In genomic region chr9:128322342-128323191, GRCh38 we compare ENCODE assay signal across 1 cellular context.
TF ChIP-seq lines count a peak whose summit lies in the region.

Gene COQ4 (plus strand): TSS chr9:128322839. CDS start chr9:128322859, 20 bp downstream.
Gene TRUB2 (minus strand): TSS chr9:128322447. CDS start chr9:128322408, 39 bp downstream.

TF ChIP-seq in HepG2, 621 proteins besides CTCF, POLR2A, EP300 and RAD21 (continued from another document and continues in another):
- TF ChIP-seq ZNF431 (CRISPR knock-in tag; IDR thresholded peaks at IDR 0.05; ENCODE audit: borderline replicate concordance, low read depth) (no peak), CREM (IDR thresholded peaks at IDR 0.05) (peak; percentile 89), CREM (CRISPR knock-in tag; IDR thresholded peaks at IDR 0.05) (no peak), ZNF547 (CRISPR knock-in tag; IDR thresholded peaks at IDR 0.05) (peak; percentile 69; the same call in 1 of the 2 replicates), ZNF552 (CRISPR knock-in tag; IDR thresholded peaks at IDR 0.05; ENCODE audit: borderline replicate concordance) (no peak), GFI1 (CRISPR knock-in tag; IDR thresholded peaks at IDR 0.05; ENCODE audit: borderline replicate concordance) (peak; percentile 70; the same call in 1 of the 2 replicates), FOXM1 (CRISPR knock-in tag; IDR thresholded peaks at IDR 0.05) (no peak), ZNF292 (CRISPR knock-in tag; IDR thresholded peaks at IDR 0.05; ENCODE audit: borderline replicate concordance, low read depth) (no peak), ZNF138 (CRISPR knock-in tag; IDR thresholded peaks at IDR 0.05; ENCODE audit: low read depth) (peak; percentile 85; the same call in 1 of the 2 replicates), MNT (IDR thresholded peaks at IDR 0.05) (peak; percentile 56), ZFYVE20 (CRISPR knock-in tag; IDR thresholded peaks at IDR 0.05; ENCODE audit: borderline replicate concordance, low read depth) (no peak), GMEB2 (CRISPR knock-in tag; IDR thresholded peaks at IDR 0.05; ENCODE audit: low read depth) (peak; percentile 61), HNF4G (IDR thresholded peaks at IDR 0.05; ENCODE audit: borderline replicate concordance, low read depth, low read length) (peak; percentile 38; the same call in 1 of the 2 replicates), HNF4G (CRISPR knock-in tag; IDR thresholded peaks at IDR 0.05; ENCODE audit: borderline replicate concordance, low read depth) (peak; percentile 11; the same call in 1 of the 2 replicates), ZSCAN21 (CRISPR knock-in tag; IDR thresholded peaks at IDR 0.05; ENCODE audit: borderline replicate concordance) (peak; percentile 87), HNRNPK (IDR thresholded peaks at IDR 0.05; ENCODE audit: low read depth, low read length, poor library complexity, severe bottlenecking) (peak; percentile 37), SALL1 (CRISPR knock-in tag; IDR thresholded peaks at IDR 0.05) (peak; percentile 88), HHEX (CRISPR knock-in tag; IDR thresholded peaks at IDR 0.05) (no peak), ZBTB4 (CRISPR knock-in tag; IDR thresholded peaks at IDR 0.05; ENCODE audit: borderline replicate concordance) (no peak; the same call in 1 of the 2 replicates), GLMP (CRISPR knock-in tag; IDR thresholded peaks at IDR 0.05; ENCODE audit: borderline replicate concordance) (no peak), NFE2L1 (CRISPR knock-in tag; IDR thresholded peaks at IDR 0.05; ENCODE audit: borderline replicate concordance) (0 out of 2 replicates have a peak, but pooled peaks have one; percentile 49), ZFP1 (CRISPR knock-in tag; IDR thresholded peaks at IDR 0.05) (peak; percentile 65), ZNF850 (CRISPR knock-in tag; conservative IDR thresholded peaks at IDR 0.05) (peak; percentile 82; the same call in 1 of the 2 replicates), ASH2L (IDR thresholded peaks at IDR 0.05; ENCODE audit: insufficient read length, low read depth, low read length) (peak; percentile 97), THAP11 (CRISPR knock-in tag; IDR thresholded peaks at IDR 0.05) (peak; percentile 96), ZNF232 (CRISPR knock-in tag; IDR thresholded peaks at IDR 0.05; ENCODE audit: borderline replicate concordance) (peak; percentile 77; the same call in 1 of the 2 replicates), SRF (IDR thresholded peaks at IDR 0.05; ENCODE audit: low read depth, low read length) (peak; percentile 72; the same call in 1 of the 2 replicates), ZNF17 (CRISPR knock-in tag; IDR thresholded peaks at IDR 0.05) (no peak), TFDP2 (CRISPR knock-in tag; IDR thresholded peaks at IDR 0.05) (peak; percentile 65), GATAD2A (CRISPR knock-in tag; IDR thresholded peaks at IDR 0.05) (peak; percentile 37; the same call in 1 of the 2 replicates), ZNF572 (CRISPR knock-in tag; IDR thresholded peaks at IDR 0.05) (peak; percentile 43; the same call in 1 of the 2 replicates), ZNF792 (CRISPR knock-in tag; IDR thresholded peaks at IDR 0.05) (peak; percentile 28; the same call in 1 of the 2 replicates), ARID3A (IDR thresholded peaks at IDR 0.05; ENCODE audit: low read depth, low read length) (peak; percentile 52; the same call in 1 of the 2 replicates), HDAC2 (CRISPR knock-in tag; IDR thresholded peaks at IDR 0.05) (peak; percentile 85), ELF3 (CRISPR knock-in tag; IDR thresholded peaks at IDR 0.05) (peak; percentile 79), NPAS2 (CRISPR knock-in tag; IDR thresholded peaks at IDR 0.05; ENCODE audit: borderline replicate concordance) (no peak), HIC2 (CRISPR knock-in tag; IDR thresholded peaks at IDR 0.05; ENCODE audit: low read depth) (0 out of 2 replicates have a peak, but pooled peaks have one; percentile 52), NR2F2 (IDR thresholded peaks at IDR 0.05; ENCODE audit: borderline replicate concordance, low read depth) (peak; percentile 41; the same call in 1 of the 2 replicates), ZNF503 (CRISPR knock-in tag; IDR thresholded peaks at IDR 0.05) (peak; percentile 88), HNF1A (IDR thresholded peaks at IDR 0.05; ENCODE audit: low read depth) (0 out of 2 replicates have a peak, but pooled peaks have one; percentile 42), HNF1A (CRISPR knock-in tag; IDR thresholded peaks at IDR 0.05; ENCODE audit: borderline replicate concordance) (peak; percentile 72), ZNF343 (CRISPR knock-in tag; IDR thresholded peaks at IDR 0.05) (no peak), ZNF7 (CRISPR knock-in tag; IDR thresholded peaks at IDR 0.05) (peak; percentile 33; the same call in 1 of the 2 replicates), ZNF251 (CRISPR knock-in tag; IDR thresholded peaks at IDR 0.05) (no peak)
